ENCODE assay signal across 8 cellular contexts in genomic region chr2:64454316-64455030, GRCh38. TPM values are rescaled to one million over a fixed set of nuclear protein-coding genes. Genes with fewer than 3 reads are reported as not detected.
A peak's percentile ranks its signal among the peaks of the same experiment; 100 is the strongest.
DNase-seq lines count a peak whose midpoint lies in the region; ATAC-seq and TF ChIP-seq lines count a peak whose summit lies in the region.

No MANE protein-coding gene starts in this region.

- ATAC-seq in GM18873 (IDR thresholded peaks at IDR 0.05; ENCODE audit: low FRiP score, unreplicated experiment) (peak; percentile 34), HG03139 (IDR thresholded peaks at IDR 0.05; ENCODE audit: unreplicated experiment) (peak; percentile 67)

- no peaks in the 10 kb centered on the region for H3K9me3 ChIP-seq in transverse colon

- H3K36me3 ChIP-seq in transverse colon = peaks cover 0 to 21% (median 6%) of the 10 kb centered on the region in 4 donors

- TF ChIP-seq EP300 in transverse colon (IDR thresholded peaks at IDR 0.05; ENCODE audit: low read depth) = no peak

- 4% methylated on average over 25 of the region's 96 CpGs; no CpG with 5 or more reads in 1 of the 2 donors for WGBS in transverse colon (ENCODE audit: low coverage in 1 of 2), 2 donors

- peaks cover 0 to 27% (median 12%) of the 10 kb centered on the region in 4 donors for H3K4me1 ChIP-seq in transverse colon

- TF ChIP-seq CTCF in RWPE1 (conservative IDR thresholded peaks at IDR 0.05; ENCODE audit: low read depth) (no peak), transverse colon (IDR thresholded peaks at IDR 0.05) (no peak)

- POLR2A ChIA-PET in RWPE1 (lab: Yijun Ruan, JAX; ENCODE audit: low non-redundant PET) = no interaction called here

- DNase-seq in AG20443 (ENCODE audit: low spot score) (peak; percentile 77), RWPE1 (ENCODE audit: low spot score) (peak; percentile 69), globus pallidus (ENCODE audit: low spot score) (peak; percentile 64), nucleus accumbens (lab: John Stamatoyannopoulos, UW) (peak in 50 of 56 donors; percentile 17 to 83 (median 66)), transverse colon (peak; percentile 66)
- DNase-seq in activated naive CD4-positive, alpha-beta T cell treated with anti-CD3 and anti-CD28 coated beads, Interleukin-2, amount 50 U/mL, for 16 hours = peak; percentile 64

- CTCF ChIA-PET in RWPE1 (lab: Yijun Ruan, JAX) = interaction anchor here (0.5 to 1.5 kb wide), 3 partner anchors 11 to 123 kb away, joined by 3 to 6 read pairs (median 3); no protein-coding TSS in a partner anchor

- in situ Hi-C loops in transverse colon (cut with MboI; ENCODE audit: low pct_ligation_motif_present in 1 of 4, low pct_unique_long_range_greater_than_20kb in 1 of 4, low sequenced_read_pairs in 3 of 4) = no loop called here

- H3K27me3 ChIP-seq in transverse colon = no peaks in the 10 kb centered on the region

- no peak for TF ChIP-seq POLR2A in transverse colon (IDR thresholded peaks at IDR 0.05)

- H3K27ac ChIP-seq in RWPE1 = peak overlapping the region; percentile 95
- peak overlapping the region; percentile 93 to 97 (median 94) for H3K27ac ChIP-seq in transverse colon

- H3K4me3 ChIP-seq in transverse colon = peak overlapping the region; percentile 53 to 97 (median 77)

- intact Hi-C loops in transverse colon (cut with DNase I; ENCODE audit: low total_unique reads) = no loop called here

RNA-seq across cellular contexts. Expression of gene LGALSL, which starts 0.5 kb away (rescaled TPM):
- total RNA-seq in transverse colon = 10 to 100 TPM; 13.1 to 30.7 (median 18.1) TPM

Comparison
In these comparisons a context has a peak if more than half of its experiments do, and no peak if none do; other contexts are left out.
1. Peak in every context shown above with its lines: DNase-seq, ATAC-seq, H3K4me3 ChIP-seq and H3K27ac ChIP-seq.